Comparison of ENCODE assay signal across 7 cellular contexts in genomic region chr12:8698132-8698829, GRCh38. TPM values are rescaled to one million over a fixed set of nuclear protein-coding genes. Genes with fewer than 3 reads are reported as not detected.
DNase-seq lines count a peak whose midpoint lies in the region; ATAC-seq, FAIRE-seq and TF ChIP-seq lines count a peak whose summit lies in the region.

No MANE protein-coding gene starts in this region.

- H3K4me3 ChIP-seq in trophoblast cell (ENCODE audit: low read depth, low read length), result peak overlapping the region; percentile 100

- H2AFZ ChIP-seq in trophoblast cell (ENCODE audit: insufficient read depth, low read length, poor library complexity), result peak overlapping the region; percentile 90

- no CpG with 5 or more reads among the region's 85 CpGs for WGBS in trophoblast cell (ENCODE audit: extremely low coverage, insufficient coverage, insufficient read length)

- H3K27ac ChIP-seq in trophoblast cell (ENCODE audit: low read depth, low read length), result peak overlapping the region; percentile 99

- peak overlapping the region; percentile 86 for H3K4me2 ChIP-seq in trophoblast cell (ENCODE audit: low read length)

- peak overlapping the region; percentile 81 for H3K27ac Mint-ChIP-seq in activated naive CD4-positive, alpha-beta T cell treated with anti-CD3 and anti-CD28 coated beads, Interleukin-2, amount 50 U/mL, for 24 hours

- no peaks in the 10 kb centered on the region for H3K27me3 ChIP-seq in trophoblast cell (ENCODE audit: insufficient read depth, low read length)

- peak overlapping the region; percentile 81 for H2AK5ac ChIP-seq in trophoblast cell (ENCODE audit: low read length)

- H4K91ac ChIP-seq in trophoblast cell (ENCODE audit: low read depth, low read length), result peak overlapping the region; percentile 97

- H3K36me3 ChIP-seq in trophoblast cell (ENCODE audit: control insufficient read depth in 1 of 2, insufficient read depth in 2 of 2, low read length in 2 of 2), result peaks cover 3 to 5% of the 10 kb centered on the region in 2 experiments

- H2BK120ac ChIP-seq in trophoblast cell (ENCODE audit: insufficient read depth, low read length, poor library complexity), result peak overlapping the region; percentile 71

- no peak for TF ChIP-seq POLR2A in GM18505 (IDR thresholded peaks at IDR 0.05; ENCODE audit: borderline replicate concordance, extremely low read depth, insufficient read depth, insufficient read length)

- H3K9me3 ChIP-seq in trophoblast cell (ENCODE audit: insufficient read depth, low read depth, low read length), result no peaks in the 10 kb centered on the region

- H3K79me2 ChIP-seq in trophoblast cell (ENCODE audit: control insufficient read depth, insufficient read depth, low read length, poor library complexity), result peaks cover 22% of the 10 kb centered on the region

- peak overlapping the region; percentile 97 for H3K9ac ChIP-seq in trophoblast cell (ENCODE audit: low read length)

- H3K4me1 ChIP-seq in trophoblast cell (ENCODE audit: control insufficient read depth in 1 of 2, insufficient read depth in 2 of 2, low read length in 2 of 2), result peaks cover 0 to 4% of the 10 kb centered on the region in 2 experiments

- peaks cover 23% of the 10 kb centered on the region for H3K4me1 Mint-ChIP-seq in activated naive CD4-positive, alpha-beta T cell treated with anti-CD3 and anti-CD28 coated beads, Interleukin-2, amount 50 U/mL, for 24 hours

- DNase-seq in RCC 7860 (ENCODE audit: low spot score), result peak; percentile 10
- DNase-seq in cardiac septum (ENCODE audit: low spot score), result peak; percentile 78
- DNase-seq in trophoblast cell, result peak; percentile 27 to 55
- no peak for DNase-seq in pons (ENCODE audit: low spot score)

- peak overlapping the region; percentile 99 for H3K18ac ChIP-seq in trophoblast cell (ENCODE audit: low read length)

- H3K9me3 Mint-ChIP-seq in activated naive CD4-positive, alpha-beta T cell treated with anti-CD3 and anti-CD28 coated beads, Interleukin-2, amount 50 U/mL, for 24 hours, result no peaks in the 10 kb centered on the region

- peak overlapping the region; percentile 95 for H2BK5ac ChIP-seq in trophoblast cell (ENCODE audit: low read depth, low read length, poor library complexity)

- peaks cover 15% of the 10 kb centered on the region for H3K79me1 ChIP-seq in trophoblast cell (ENCODE audit: low read length)

- H4K8ac ChIP-seq in trophoblast cell (ENCODE audit: low read depth, low read length), result peak overlapping the region; percentile 91

- H3K36me3 Mint-ChIP-seq in activated naive CD4-positive, alpha-beta T cell treated with anti-CD3 and anti-CD28 coated beads, Interleukin-2, amount 50 U/mL, for 24 hours, result peaks cover 1% of the 10 kb centered on the region

- H4K12ac ChIP-seq in trophoblast cell (ENCODE audit: low read depth, low read length), result peak overlapping the region; percentile 85

- no peaks in the 10 kb centered on the region for H3K27me3 Mint-ChIP-seq in activated naive CD4-positive, alpha-beta T cell treated with anti-CD3 and anti-CD28 coated beads, Interleukin-2, amount 50 U/mL, for 24 hours

- H3K23ac ChIP-seq in trophoblast cell (ENCODE audit: low read length), result peak overlapping the region; percentile 91

- H3K14ac ChIP-seq in trophoblast cell (ENCODE audit: low read length), result peak overlapping the region; percentile 99

- H2BK12ac ChIP-seq in trophoblast cell (ENCODE audit: low read length), result peak overlapping the region; percentile 67

- ATAC-seq in GM18505 (IDR thresholded peaks at IDR 0.05; ENCODE audit: unreplicated experiment), result peak; percentile 31
- ATAC-seq in HG02981 (IDR thresholded peaks at IDR 0.05; ENCODE audit: unreplicated experiment), result peak; percentile 40

- intact Hi-C loops in cardiac septum (cut with DNase I), result loop anchor here (5.0 kb wide), 2 partner anchors 74 to 214 kb away; partner anchors contain the start of gene PHC1

- H3K4me3 Mint-ChIP-seq in activated naive CD4-positive, alpha-beta T cell treated with anti-CD3 and anti-CD28 coated beads, Interleukin-2, amount 50 U/mL, for 24 hours, result peak overlapping the region; percentile 96

- FAIRE-seq in RCC 7860 (lab: Jason Lieb, UNC), result no peak

- peak overlapping the region; percentile 99 for H3K4ac ChIP-seq in trophoblast cell (ENCODE audit: low read depth, low read length)

RNA-seq across cellular contexts. Expression of gene RIMKLB, which starts 0.5 kb away (rescaled TPM):
- 13.8 TPM for total RNA-seq in cardiac septum
- polyA plus RNA-seq in trophoblast cell (2013), result 62.1 and 62.8 TPM in 2 replicates

RNA-seq across cellular contexts. Expression of gene MFAP5, which starts 35.7 kb away (rescaled TPM):
- total RNA-seq in cardiac septum, result 20.8 TPM
- polyA plus RNA-seq in trophoblast cell (2013), result 455 and 486 TPM in 2 replicates
